9 cellular contexts compared by ENCODE assay signal in genomic region chr1:110012100-110012499, GRCh38. TPM values are rescaled to one million over a fixed set of nuclear protein-coding genes. Genes with fewer than 3 reads are reported as not detected.
DNase-seq lines count a peak whose midpoint lies in the region; ATAC-seq and TF ChIP-seq lines count a peak whose summit lies in the region.
"Had no signal": no experiment of that assay in that cellular context is flagged by ENCODE, and none has a peak within 500 bp of the region (broad histone marks: within the 10 kb centered on the region; RNA-seq: fewer than 3 reads in every experiment).

No MANE protein-coding gene starts in this region.

- H3K27me3 Mint-ChIP-seq in progenitor cell of endocrine pancreas = no peaks in the 10 kb centered on the region

- H3K36me3 Mint-ChIP-seq in progenitor cell of endocrine pancreas (ENCODE audit: insufficient read depth) = peaks cover 30% of the 10 kb centered on the region

- H3K4me1 Mint-ChIP-seq in progenitor cell of endocrine pancreas (ENCODE audit: low read depth) = peaks cover 13% of the 10 kb centered on the region
- H3K4me1 Mint-ChIP-seq: neural crest cell had no signal

- TF ChIP-seq CTCF in progenitor cell of endocrine pancreas (IDR thresholded peaks at IDR 0.05; ENCODE audit: unreplicated experiment) (no peak), RWPE1 (conservative IDR thresholded peaks at IDR 0.05; ENCODE audit: low read depth) (no peak)

- H3K4me3 Mint-ChIP-seq in progenitor cell of endocrine pancreas (ENCODE audit: low read depth) = no peak overlapping the region
- H3K4me3 Mint-ChIP-seq: neural crest cell had no signal

- CTCF ChIA-PET in RWPE1 (lab: Yijun Ruan, JAX) = interaction anchor here (0.6 to 1.1 kb wide), 4 partner anchors 27 to 469 kb away, joined by 3 to 7 read pairs (median 4); partner anchors contain the start of gene AHCYL1

- H3K9me3 Mint-ChIP-seq in progenitor cell of endocrine pancreas (ENCODE audit: low read depth) = no peaks in the 10 kb centered on the region
- H3K9me3 Mint-ChIP-seq: neural crest cell had no signal

- peak overlapping the region; percentile 73 for H3K27ac Mint-ChIP-seq in progenitor cell of endocrine pancreas

- no peak overlapping the region for H3K27ac ChIP-seq in RWPE1

- no peak for DNase-seq in progenitor cell of endocrine pancreas (ENCODE audit: low spot score, unreplicated experiment)
- no peak for DNase-seq in activated effector memory CD4-positive, alpha-beta T cell treated with anti-CD3 and anti-CD28 coated beads, Interleukin-2, amount 50 U/mL, for 16 hours
- DNase-seq in stimulated activated CD4-positive, alpha-beta T cell treated with anti-CD3 and anti-CD28 coated beads, Interleukin-4, amount 100 ng/mL, for 24 hours = no peak
- DNase-seq in RWPE1 (ENCODE audit: low spot score) = no peak

- POLR2A ChIA-PET in RWPE1 (lab: Yijun Ruan, JAX; ENCODE audit: low non-redundant PET) = no interaction called here

- ATAC-seq in GM19025 (IDR thresholded peaks at IDR 0.05; ENCODE audit: low read depth, unreplicated experiment) = peak; percentile 43
- peak; percentile 49 for ATAC-seq in HG02588 (IDR thresholded peaks at IDR 0.05; ENCODE audit: unreplicated experiment)
- ATAC-seq in HG03565 (IDR thresholded peaks at IDR 0.05; ENCODE audit: unreplicated experiment) = peak; percentile 38

RNA-seq across cellular contexts. Expression of gene STRIP1, which starts 22.3 kb away (rescaled TPM):
- total RNA-seq in progenitor cell of endocrine pancreas = 79.1 and 86.4 TPM in 2 replicates

RNA-seq across cellular contexts. Expression of gene AHCYL1, which starts 27.5 kb away (rescaled TPM):
- total RNA-seq in progenitor cell of endocrine pancreas = 90.2 and 101 TPM in 2 replicates

RNA-seq across cellular contexts. Expression of gene ALX3, which starts 58.4 kb away (rescaled TPM):
- 2.8 and 3.7 TPM in 2 replicates for total RNA-seq in progenitor cell of endocrine pancreas
- total RNA-seq: fibroblast of lung had no signal
